ENCODE assay signal across 8 cellular contexts in genomic region chr5:1343931-1344901, GRCh38. TPM values are rescaled to one million over a fixed set of nuclear protein-coding genes. Genes with fewer than 3 reads are reported as not detected.
DNase-seq lines count a peak whose midpoint lies in the region; ATAC-seq and TF ChIP-seq lines count a peak whose summit lies in the region.

No MANE protein-coding gene starts in this region.

- peaks cover 27% of the 10 kb centered on the region for H3K36me3 ChIP-seq in effector memory CD4-positive, alpha-beta T cell (ENCODE audit: control insufficient read depth, insufficient read depth, low read length)

- no peak for TF ChIP-seq CTCF in 22Rv1 (IDR thresholded peaks at IDR 0.05)
- no peak for TF ChIP-seq CTCF in natural killer cell (IDR thresholded peaks at IDR 0.05)

- H3K4me3 Mint-ChIP-seq in T-helper 17 cell = peak overlapping the region; percentile 89
- H3K4me3 Mint-ChIP-seq in natural killer cell = peak overlapping the region; percentile 87

- ATAC-seq in GM18858 (IDR thresholded peaks at IDR 0.05; ENCODE audit: unreplicated experiment) (peak; percentile 13), HG03135 (IDR thresholded peaks at IDR 0.05; ENCODE audit: unreplicated experiment) (peak; percentile 20), T-helper 17 cell (peak; percentile 48), natural killer cell (no peak)

- no peaks in the 10 kb centered on the region for H3K9me3 ChIP-seq in T-helper 17 cell (ENCODE audit: control insufficient read depth, low read length, poor library complexity, severe bottlenecking)
- H3K9me3 ChIP-seq in effector memory CD4-positive, alpha-beta T cell (ENCODE audit: control insufficient read depth, low read length) = no peaks in the 10 kb centered on the region

- no peaks in the 10 kb centered on the region for H3K27me3 ChIP-seq in effector memory CD4-positive, alpha-beta T cell (replicated peaks; ENCODE audit: control insufficient read depth, insufficient read depth, low read length, poor library complexity, severe bottlenecking)

- intact Hi-C loops in natural killer cell (cut with micrococcal nuclease) = loop anchor here (2.0 kb wide), 1 partner anchor 43 kb away; no protein-coding TSS in a partner anchor

- H3K27me3 Mint-ChIP-seq in T-helper 17 cell (no peaks in the 10 kb centered on the region), natural killer cell (ENCODE audit: low read depth in 2 of 2) (no peaks in the 10 kb centered on the region)

- H3K4me3 ChIP-seq in effector memory CD4-positive, alpha-beta T cell (ENCODE audit: insufficient read depth, low read depth, low read length, poor library complexity, severe bottlenecking) = peak overlapping the region; percentile 69

- DNase-seq in T-helper 17 cell = no peak
- DNase-seq in effector memory CD4-positive, alpha-beta T cell = no peak
- DNase-seq in natural killer cell = no peak
- no peak for DNase-seq in NCI-H1930 (lab: John Stamatoyannopoulos, UW)
- no peak for DNase-seq in OCI-M2 (lab: John Stamatoyannopoulos, UW; ENCODE audit: unreplicated experiment)

- H3K9me3 Mint-ChIP-seq in natural killer cell = no peaks in the 10 kb centered on the region

- H3K27ac Mint-ChIP-seq in T-helper 17 cell = peak overlapping the region; percentile 77
- peak overlapping the region; percentile 80 to 84 for H3K27ac Mint-ChIP-seq in natural killer cell

- H3K4me1 Mint-ChIP-seq in T-helper 17 cell = peaks cover 21% of the 10 kb centered on the region
- peaks cover 16 to 22% of the 10 kb centered on the region in 2 donors for H3K4me1 Mint-ChIP-seq in natural killer cell

- H3K36me3 Mint-ChIP-seq in T-helper 17 cell (ENCODE audit: low read depth) = no peaks in the 10 kb centered on the region
- no peaks in the 10 kb centered on the region for H3K36me3 Mint-ChIP-seq in natural killer cell

- H3K27ac ChIP-seq in 22Rv1 = peak overlapping the region; percentile 57
- H3K27ac ChIP-seq in effector memory CD4-positive, alpha-beta T cell (ENCODE audit: insufficient read depth, low read length, poor library complexity, severe bottlenecking) = peak overlapping the region; percentile 55

- peaks cover 18% of the 10 kb centered on the region for H3K4me1 ChIP-seq in effector memory CD4-positive, alpha-beta T cell (ENCODE audit: control insufficient read depth, insufficient read depth, low read length, poor library complexity, severe bottlenecking)

RNA-seq across cellular contexts. Expression of gene CLPTM1L, which starts 0.7 kb away (rescaled TPM):
- 10 to 100 TPM; 70.5 to 80.9 TPM for total RNA-seq in T-helper 17 cell
- total RNA-seq in natural killer cell = 100 to 1,000 TPM in 1 of 3 donors, 10 to 100 TPM in 2; 67.1 to 105 (median 97.5) TPM

RNA-seq across cellular contexts. Expression of gene TERT, which starts 49.3 kb away (rescaled TPM):
- total RNA-seq in T-helper 17 cell (under 1 TPM; 0.10 to 0.80 TPM), natural killer cell (not detected)

Comparison
In these comparisons a context has a peak if more than half of its experiments do, and no peak if none do; other contexts are left out.
1. ATAC-seq: peak in GM18858 (single experiment), HG03135 (single experiment) and T-helper 17 cell (single experiment); none in natural killer cell (0 of 3).